Comparison of ENCODE assay signal across 8 cellular contexts in the genomic region with DNA sequence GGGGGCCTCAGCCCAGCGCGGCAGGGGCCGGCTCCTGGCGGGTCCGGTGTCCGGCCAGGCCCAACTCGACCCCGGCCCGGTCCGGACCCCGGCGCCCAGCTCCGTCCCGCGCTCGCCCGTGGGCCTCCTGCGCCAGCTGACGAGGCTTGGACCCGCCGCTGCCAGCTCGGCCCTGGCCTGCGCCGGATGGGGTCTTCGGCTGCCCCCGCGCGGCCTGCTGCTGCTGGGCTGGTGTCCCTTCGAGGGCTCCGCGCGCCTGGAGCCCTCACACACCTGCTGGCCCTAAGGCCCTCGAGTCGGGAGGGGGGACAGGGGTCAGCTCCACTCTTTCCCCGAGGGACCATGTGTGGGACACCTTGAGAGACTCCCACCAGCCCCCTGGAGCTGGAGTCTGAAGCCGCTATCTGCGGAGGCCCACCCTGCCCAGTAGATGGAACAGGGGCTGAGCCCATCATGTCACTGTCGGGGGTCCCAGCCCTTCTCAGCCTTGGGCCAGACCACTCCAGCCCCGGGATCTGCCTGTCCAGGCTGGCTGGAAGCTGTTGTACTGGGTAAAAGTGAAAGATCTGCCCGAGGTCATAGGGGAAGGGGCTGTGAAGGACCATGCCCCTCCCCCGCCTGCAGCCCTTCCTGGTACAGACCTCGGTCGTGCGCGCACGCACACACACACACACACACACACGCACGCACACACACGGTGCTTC. TPM values are rescaled to one million over a fixed set of nuclear protein-coding genes. Genes with fewer than 3 reads are reported as not detected.
A peak's percentile ranks its signal among the peaks of the same experiment; 100 is the strongest.
DNase-seq lines count a peak whose midpoint lies in the region; ATAC-seq, FAIRE-seq and TF ChIP-seq lines count a peak whose summit lies in the region.

No MANE protein-coding gene starts in this region.

- H3K36me3 Mint-ChIP-seq in activated CD4-positive, alpha-beta memory T cell treated with anti-CD3 and anti-CD28 coated beads, Interleukin-2, amount 10 ng/mL, durations not matched to agents 7 days and 5 days (ENCODE audit: low read depth), result no peaks in the 10 kb centered on the region

- intact Hi-C loops in right cardiac atrium (cut with DNase I), result loop anchor here in 3 of 4 donors (5.0 to 10.0 kb wide), 3 partner anchors 59 to 692 kb away; a partner anchor contains a TSS

- H3K27ac ChIP-seq in right cardiac atrium (ENCODE audit: low read length), result no peak overlapping the region
- peak overlapping the region in 7 of 21 experiments; percentile 1 to 69 (median 34) for H3K27ac ChIP-seq in skin epidermis

- no peak overlapping the region for H3K27ac Mint-ChIP-seq in activated CD4-positive, alpha-beta memory T cell treated with anti-CD3 and anti-CD28 coated beads, Interleukin-2, amount 10 ng/mL, durations not matched to agents 7 days and 5 days

- peak; percentile 18 for TF ChIP-seq CTCF in D721Med (IDR thresholded peaks at IDR 0.05; ENCODE audit: insufficient read depth, missing control alignments)

- WGBS in right cardiac atrium, result 13% methylated on average over 49 of the region's 49 CpGs

- peaks cover 34% of the 10 kb centered on the region for H3K27me3 Mint-ChIP-seq in activated CD4-positive, alpha-beta memory T cell treated with anti-CD3 and anti-CD28 coated beads, Interleukin-2, amount 10 ng/mL, durations not matched to agents 7 days and 5 days

- H3K9me3 Mint-ChIP-seq in activated CD4-positive, alpha-beta memory T cell treated with anti-CD3 and anti-CD28 coated beads, Interleukin-2, amount 10 ng/mL, durations not matched to agents 7 days and 5 days, result no peaks in the 10 kb centered on the region

- DNase-seq in D721Med (ENCODE audit: insufficient read length, low spot score) (no peak), H7 (peak; percentile 84), right cardiac atrium (peak; percentile 51 to 88 (median 77)), pons (ENCODE audit: low spot score) (no peak)
- no peak for DNase-seq in activated CD4-positive, alpha-beta memory T cell treated with anti-CD3 and anti-CD28 coated beads, Interleukin-2, amount 10 ng/mL, durations not matched to agents 7 days and 5 days
- DNase-seq in central memory CD4-positive, alpha-beta T cell, result no peak
- DNase-seq in stimulated activated CD4-positive, alpha-beta T cell treated with anti-CD3 and anti-CD28 coated beads, Interleukin-4, amount 100 ng/mL, for 4 hours, result no peak

- peak; percentile 6 to 11 for ATAC-seq in right cardiac atrium

- peaks cover 7% of the 10 kb centered on the region for H3K4me1 ChIP-seq in right cardiac atrium (ENCODE audit: control insufficient read depth, insufficient read depth, low read length)

- H3K4me3 Mint-ChIP-seq in activated CD4-positive, alpha-beta memory T cell treated with anti-CD3 and anti-CD28 coated beads, Interleukin-2, amount 10 ng/mL, durations not matched to agents 7 days and 5 days, result peak overlapping the region; percentile 58

- H3K27me3 ChIP-seq in H7 (ENCODE audit: control insufficient read depth, insufficient read depth, low read length) (peaks cover 42% of the 10 kb centered on the region), right cardiac atrium (ENCODE audit: control insufficient read depth, insufficient read depth) (no peaks in the 10 kb centered on the region)

- no peak for FAIRE-seq in D721Med (lab: Jason Lieb, UNC)

- H3K4me1 Mint-ChIP-seq in activated CD4-positive, alpha-beta memory T cell treated with anti-CD3 and anti-CD28 coated beads, Interleukin-2, amount 10 ng/mL, durations not matched to agents 7 days and 5 days, result peaks cover 14% of the 10 kb centered on the region

- no peaks in the 10 kb centered on the region for H3K9me3 ChIP-seq in right cardiac atrium (ENCODE audit: control insufficient read depth, low read length)

- H3K4me3 ChIP-seq in H7 (ENCODE audit: insufficient read depth, low read depth, low read length) (peak overlapping the region; percentile 22), right cardiac atrium (ENCODE audit: low read length) (peak overlapping the region; percentile 56), skin epidermis (peak overlapping the region; percentile 37 to 80 (median 59))

- POLR2A ChIA-PET in activated CD4-positive, alpha-beta memory T cell treated with anti-CD3 and anti-CD28 coated beads, Interleukin-2, amount 10 ng/mL, durations not matched to agents 7 days and 5 days (lab: Charles Lee), result interaction anchor here (1.7 to 2.2 kb wide), 2 partner anchors 43 to 354 kb away, joined by 6 to 8 read pairs; a partner anchor contains a TSS

- H3K36me3 ChIP-seq in H7 (replicated peaks; ENCODE audit: control insufficient read depth, insufficient read depth, low read length), result no peaks in the 10 kb centered on the region

- CTCF ChIA-PET in activated CD4-positive, alpha-beta memory T cell treated with anti-CD3 and anti-CD28 coated beads, Interleukin-2, amount 10 ng/mL, durations not matched to agents 7 days and 5 days (lab: Charles Lee), result interaction anchor here (10.9 kb wide), 1 partner anchor 353 kb away, joined by 216 read pairs; no protein-coding TSS in a partner anchor

RNA-seq across cellular contexts. Expression of a gene that starts 0.8 kb away (rescaled TPM):
- 58.4 and 60.9 TPM in 2 replicates for total RNA-seq in H7 (2014; rRNA removed; shearing (Covaris generic))
- total RNA-seq in activated CD4-positive, alpha-beta memory T cell treated with anti-CD3 and anti-CD28 coated beads, Interleukin-2, amount 10 ng/mL, durations not matched to agents 7 days and 5 days, result under 1 TPM; 0.55 to 0.60 TPM
- total RNA-seq in right cardiac atrium, result 10 to 100 TPM; 16.1 to 26.3 (median 21.4) TPM
- 27.6 TPM for polyA plus RNA-seq in right cardiac atrium

RNA-seq across cellular contexts. Expression of a gene that starts 42.9 kb away (rescaled TPM):
- total RNA-seq in H7 (2014; rRNA removed; shearing (Covaris generic)), result 5.1 and 13.1 TPM in 2 replicates
- total RNA-seq in activated CD4-positive, alpha-beta memory T cell treated with anti-CD3 and anti-CD28 coated beads, Interleukin-2, amount 10 ng/mL, durations not matched to agents 7 days and 5 days, result 1 to 10 TPM; 3.7 to 5.0 TPM
- 1 to 10 TPM in 1 of 4 donors, under 1 TPM in 2, not detected in 1; 0.57 to 2.1 (median 0.74) TPM for total RNA-seq in right cardiac atrium
- 2.0 TPM for polyA plus RNA-seq in right cardiac atrium

Comparison
In these comparisons a context has a peak if more than half of its experiments do, and no peak if none do; other contexts are left out.
1. DNase-seq: peak in H7 (single experiment) and right cardiac atrium (3 of 3); none in D721Med (single experiment), activated CD4-positive, alpha-beta memory T cell treated with anti-CD3 and anti-CD28 coated beads, Interleukin-2, amount 10 ng/mL, durations not matched to agents 7 days and 5 days (single experiment), central memory CD4-positive, alpha-beta T cell (single experiment), stimulated activated CD4-positive, alpha-beta T cell treated with anti-CD3 and anti-CD28 coated beads, Interleukin-4, amount 100 ng/mL, for 4 hours (0 of 2) and pons (single experiment).
2. RNA of a gene that starts 0.8 kb away (total RNA-seq): 58.4 to 60.9 TPM in H7 and 16.1 to 26.3 TPM in right cardiac atrium; 0.55 to 0.60 TPM in activated CD4-positive, alpha-beta memory T cell treated with anti-CD3 and anti-CD28 coated beads, Interleukin-2, amount 10 ng/mL, durations not matched to agents 7 days and 5 days; every median in the first group is over 10 times any median in the second.
3. Peak in every context shown above with its lines, with median percentiles within 50 percentile points of each other: H3K4me3 ChIP-seq.